ENCODE assay signal across 17 cellular contexts in the genomic region with DNA sequence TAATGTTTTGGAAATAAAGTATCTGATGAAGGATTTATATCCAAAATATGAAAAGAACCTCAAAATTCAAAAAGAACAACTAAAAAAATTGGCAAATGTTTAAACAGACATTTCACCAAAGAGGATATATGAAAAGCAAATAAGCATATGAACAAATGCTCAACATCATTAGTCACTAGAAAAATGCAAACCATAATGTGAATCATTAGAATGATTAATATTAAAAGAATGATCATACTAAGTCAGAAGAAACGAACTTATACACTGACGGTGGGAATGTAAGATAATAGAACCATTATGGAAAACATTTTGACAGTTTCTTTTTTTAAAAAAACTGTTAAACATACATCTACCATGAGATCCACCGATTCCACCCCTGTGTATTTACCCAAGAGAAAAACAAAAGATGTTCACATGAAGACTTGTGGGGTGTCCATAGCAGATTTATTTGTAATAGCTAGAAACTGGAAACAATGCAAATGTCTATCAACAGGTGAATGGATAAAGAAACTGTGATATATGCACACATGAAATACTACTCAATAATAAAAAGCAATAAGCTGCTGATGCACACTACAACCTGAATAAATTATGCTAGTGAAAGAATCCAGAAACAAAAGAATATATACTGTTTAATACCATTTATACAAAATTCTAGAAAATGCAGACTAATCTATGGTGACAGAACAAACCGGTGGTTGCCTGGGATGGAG. TPM values are rescaled to one million over a fixed set of nuclear protein-coding genes. Genes with fewer than 3 reads are reported as not detected.
DNase-seq lines count a peak whose midpoint lies in the region; ATAC-seq and TF ChIP-seq lines count a peak whose summit lies in the region.
"Had no signal": no experiment of that assay in that cellular context is flagged by ENCODE, and none has a peak within 500 bp of the region (broad histone marks: within the 10 kb centered on the region; RNA-seq: fewer than 3 reads in every experiment).

No MANE protein-coding gene starts in this region.

- in situ Hi-C loops in astrocyte of the spinal cord (cut with HindIII; ENCODE audit: low sequenced_read_pairs), result no loop called here

- CTCF ChIA-PET in AG04449 (lab: Yijun Ruan, JAX), result interaction anchor here (1.0 to 1.2 kb wide), 2 partner anchors 12 to 276 kb away, joined by 3 read pairs; no protein-coding TSS in a partner anchor

- H3K4me3 ChIP-seq in AG04449 (ENCODE audit: low read depth, low read length) (no peak overlapping the region), astrocyte of the spinal cord (ENCODE audit: low read depth, low read length) (no peak overlapping the region), fibroblast of villous mesenchyme (ENCODE audit: low read depth, low read length) (no peak overlapping the region)
- H3K4me3 ChIP-seq: heart right ventricle, uterus had no signal

- no peak for ATAC-seq in GM18867 (IDR thresholded peaks at IDR 0.05; ENCODE audit: unreplicated experiment)
- ATAC-seq: activated naive CD4-positive, alpha-beta T cell treated with anti-CD3 and anti-CD28 coated beads, Interleukin-2, amount 50 U/mL, for 72 hours; heart right ventricle had no signal

- POLR2A ChIA-PET in AG04449 (lab: Yijun Ruan, JAX), result no interaction called here

- DNase-seq in AG04449 (ENCODE audit: low read depth, low spot score), result peak; percentile 34
- peak; percentile 83 for DNase-seq in HT1080 (ENCODE audit: low read depth)
- peak; percentile 60 for DNase-seq in astrocyte of the spinal cord (ENCODE audit: low read depth, low spot score)
- DNase-seq in fibroblast of villous mesenchyme (ENCODE audit: low read depth), result peak; percentile 31
- no peak for DNase-seq in NCI-H748 treated with DMSO at 0.1 percent for 48 hours (lab: John Stamatoyannopoulos, UW)
- DNase-seq in stimulated activated CD4-positive, alpha-beta T cell treated with anti-CD3 and anti-CD28 coated beads, Interleukin-4, amount 100 ng/mL, for 4 hours, result no peak
- no peak for DNase-seq in NCI-H526 treated with DMSO at 0.1 percent for 48 hours (lab: John Stamatoyannopoulos, UW)
- DNase-seq: activated CD4-positive, alpha-beta T cell treated with anti-CD3 and anti-CD28 coated beads for 48 hours; CD8-positive, alpha-beta memory T cell; central memory CD4-positive, alpha-beta T cell; DND-41; heart right ventricle; islet precursor cell; NCI-H1930; uterus had no signal

- no peak for TF ChIP-seq CTCF in AG04449 (IDR thresholded peaks at IDR 0.05; ENCODE audit: insufficient read depth, low read length, missing control alignments)
- TF ChIP-seq CTCF in astrocyte of the spinal cord (IDR thresholded peaks at IDR 0.05; ENCODE audit: low read depth, low read length), result no peak
- TF ChIP-seq CTCF in fibroblast of villous mesenchyme (IDR thresholded peaks at IDR 0.05; ENCODE audit: insufficient read depth, low read depth, low read length), result no peak

RNA-seq across cellular contexts. Expression of a gene that starts 35.7 kb away (rescaled TPM):
- total RNA-seq in HT1080 (2014; rRNA removed; shearing (Covaris generic)), result 3.7 and 3.9 TPM in 2 replicates
- 0.76 and 1.3 TPM in 2 replicates for polyA plus RNA-seq in HT1080 (2015; cell fraction: cytosol; rRNA removed)
- 1.7 and 2.1 TPM in 2 replicates for polyA plus RNA-seq in HT1080 (2015; cell fraction: nucleus; rRNA removed)
- 19.0 and 38.7 TPM in 2 replicates for total RNA-seq in fibroblast of villous mesenchyme
- total RNA-seq: activated naive CD4-positive, alpha-beta T cell treated with anti-CD3 and anti-CD28 coated beads, Interleukin-2, amount 50 U/mL, for 72 hours; CD8-positive, alpha-beta memory T cell had no signal
- polyA plus RNA-seq: CD8-positive, alpha-beta memory T cell had no signal

Comparison
In these comparisons a context has a peak if more than half of its experiments do, and no peak if none do; other contexts are left out.
1. DNase-seq: peak in AG04449 (single experiment), HT1080 (single experiment), astrocyte of the spinal cord (single experiment) and fibroblast of villous mesenchyme (single experiment); none in NCI-H748 treated with DMSO at 0.1 percent for 48 hours (single experiment), stimulated activated CD4-positive, alpha-beta T cell treated with anti-CD3 and anti-CD28 coated beads, Interleukin-4, amount 100 ng/mL, for 4 hours (0 of 2) and NCI-H526 treated with DMSO at 0.1 percent for 48 hours (single experiment).